In the genomic region with DNA sequence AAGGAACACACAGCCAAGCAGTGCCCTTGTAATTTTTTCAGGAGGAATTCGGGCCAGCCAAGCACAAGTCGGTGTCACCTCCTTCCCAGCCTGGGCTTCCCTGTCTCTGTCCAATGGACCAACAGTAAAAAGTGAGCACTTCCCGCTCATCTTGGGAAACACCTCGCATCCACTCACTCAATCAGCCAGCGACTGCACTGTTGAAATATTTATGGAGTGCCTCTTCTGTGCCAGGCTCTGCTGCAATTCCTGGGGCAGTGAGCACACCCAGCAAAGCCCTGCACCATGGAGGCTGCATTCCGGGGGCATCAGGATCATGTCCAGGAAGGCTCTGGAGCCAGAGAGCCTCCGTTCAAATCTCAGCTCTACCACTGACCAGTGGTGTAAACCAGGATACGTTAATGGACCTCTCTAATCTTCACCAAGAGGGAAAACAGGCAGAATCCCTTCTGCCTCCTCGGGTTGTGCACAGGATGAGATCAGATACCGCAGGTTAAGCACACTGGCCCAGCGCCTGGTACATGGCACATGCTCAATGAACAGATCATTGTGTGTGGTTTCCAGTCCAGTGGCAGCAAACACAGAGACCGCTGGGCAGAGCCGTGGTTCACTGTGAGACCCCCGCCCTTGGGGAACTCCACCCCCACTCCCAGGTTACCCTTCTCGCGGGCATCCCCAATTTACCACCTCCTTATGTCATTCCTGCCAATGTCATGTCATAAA, we compare ENCODE assay signal across 34 cellular contexts.
DNase-seq lines count a peak whose midpoint lies in the region; ATAC-seq and TF ChIP-seq lines count a peak whose summit lies in the region.
"Had no signal": no experiment of that assay in that cellular context is flagged by ENCODE, and none has a peak within 500 bp of the region (broad histone marks: within the 10 kb centered on the region; RNA-seq: fewer than 3 reads in every experiment).

No MANE protein-coding gene starts in this region.

- no peak overlapping the region for H3K4me3 Mint-ChIP-seq in activated CD4-positive, alpha-beta T cell treated with anti-CD3 and anti-CD28 coated beads, Interleukin-2, amount 10 ng/mL, durations not matched to agents 7 days and 5 days
- no peak overlapping the region for H3K4me3 Mint-ChIP-seq in neural progenitor cell
- H3K4me3 Mint-ChIP-seq: activated naive CD4-positive, alpha-beta T cell treated with anti-CD3 and anti-CD28 coated beads for 36 hours; dendritic cell treated with granulocyte-macrophage colony-stimulating factor and Interleukin-4, amounts not matched to agents 40 ng/mL and 50 ng/mL, for 4 days; mesothelial cell of epicardium; naive thymus-derived CD8-positive, alpha-beta T cell had no signal

- no peaks in the 10 kb centered on the region for H3K36me3 Mint-ChIP-seq in activated CD4-positive, alpha-beta T cell treated with anti-CD3 and anti-CD28 coated beads, Interleukin-2, amount 10 ng/mL, durations not matched to agents 7 days and 5 days (ENCODE audit: low read depth)
- H3K36me3 Mint-ChIP-seq in neural progenitor cell = peaks cover 12% of the 10 kb centered on the region
- H3K36me3 Mint-ChIP-seq: CD8-positive, alpha-beta memory T cell; mesothelial cell of epicardium; naive thymus-derived CD8-positive, alpha-beta T cell had no signal

- H3K79me2 ChIP-seq in neural progenitor cell (ENCODE audit: low read depth) = peaks cover 33% of the 10 kb centered on the region

- H3K9me3 ChIP-seq in neural progenitor cell (ENCODE audit: low read depth) = no peaks in the 10 kb centered on the region
- H3K9me3 ChIP-seq: esophagus muscularis mucosa, left ventricle myocardium inferior, pancreas, right atrium auricular region, suprapubic skin had no signal

- H3K27ac ChIP-seq in neural progenitor cell = no peak overlapping the region
- H3K27ac ChIP-seq: pancreas, right atrium auricular region, suprapubic skin had no signal

- H3K4me1 Mint-ChIP-seq in activated CD4-positive, alpha-beta T cell treated with anti-CD3 and anti-CD28 coated beads, Interleukin-2, amount 10 ng/mL, durations not matched to agents 7 days and 5 days = no peaks in the 10 kb centered on the region
- H3K4me1 Mint-ChIP-seq in neural progenitor cell = peaks cover 70% of the 10 kb centered on the region
- H3K4me1 Mint-ChIP-seq: CD8-positive, alpha-beta memory T cell; naive thymus-derived CD8-positive, alpha-beta T cell had no signal

- no peak overlapping the region for H3K9ac ChIP-seq in neural progenitor cell

- H2AFZ ChIP-seq in neural progenitor cell (replicated peaks) = no peak overlapping the region

- H4K20me1 ChIP-seq in neural progenitor cell (ENCODE audit: low read depth) = peaks cover 49% of the 10 kb centered on the region

- no peak overlapping the region for H3K4me3 ChIP-seq in neural progenitor cell
- H3K4me3 ChIP-seq: esophagus muscularis mucosa, left ventricle myocardium inferior, pancreas, right atrium auricular region, suprapubic skin had no signal

- no peak for ATAC-seq in GM18868 (IDR thresholded peaks at IDR 0.05; ENCODE audit: unreplicated experiment)
- ATAC-seq: naive thymus-derived CD8-positive, alpha-beta T cell; Panc1; pancreas had no signal

- H3K4me2 ChIP-seq in neural progenitor cell = no peak overlapping the region

- CTCF ChIA-PET in activated CD4-positive, alpha-beta T cell treated with anti-CD3 and anti-CD28 coated beads, Interleukin-2, amount 10 ng/mL, durations not matched to agents 7 days and 5 days (lab: Charles Lee) = interaction anchor here (0.6 kb wide), 1 partner anchor 30 kb away, joined by 6 read pairs; no protein-coding TSS in a partner anchor

- H3F3A ChIP-seq in neural progenitor cell (ENCODE audit: low read depth) = peaks cover 4% of the 10 kb centered on the region

- no peaks in the 10 kb centered on the region for H3K27me3 ChIP-seq in neural progenitor cell
- H3K27me3 ChIP-seq: esophagus muscularis mucosa, pancreas, right atrium auricular region, suprapubic skin had no signal

- DNase-seq in activated CD4-positive, alpha-beta T cell treated with anti-CD3 and anti-CD28 coated beads, Interleukin-2, amount 10 ng/mL, durations not matched to agents 7 days and 5 days = no peak
- no peak for DNase-seq in activated CD4-positive, alpha-beta T cell treated with anti-CD3 and anti-CD28 coated beads for 1 hour
- peak; percentile 83 for DNase-seq in astrocyte of the hippocampus (ENCODE audit: low read depth, low spot score)
- no peak for DNase-seq in neural progenitor cell (ENCODE audit: low spot score)
- no peak for DNase-seq in SIG-M5 (lab: John Stamatoyannopoulos, UW)
- DNase-seq in GM20000 (ENCODE audit: low spot score) = no peak
- no peak for DNase-seq in DMS153 (lab: John Stamatoyannopoulos, UW)
- DNase-seq: 8988T; activated CD4-positive, alpha-beta T cell treated with anti-CD3 and anti-CD28 coated beads, Interleukin-2, amount 50 U/mL, for 48 hours; activated CD4-positive, CD25-positive, alpha-beta regulatory T cell; activated naive CD4-positive, alpha-beta T cell treated with anti-CD3 and anti-CD28 coated beads for 36 hours; AML-193; CD8-positive, alpha-beta memory T cell; central memory CD4-positive, alpha-beta T cell; HCEC 1CT; IMR-90; left ventricle myocardium inferior; naive thymus-derived CD8-positive, alpha-beta T cell; NCI-H1092 treated with DMSO at 0.1 percent for 48 hours; NCI-H187; NCI-H2171; NCI-H524; pancreas; SHP77 treated with DMSO at 0.1 percent for 48 hours; stimulated activated CD4-positive, alpha-beta T cell treated with anti-CD3 and anti-CD28 coated beads, Interleukin-12 subunit alpha, Interleukin-12 subunit beta, amount 100 ng/mL, for 4 hours; stimulated activated CD4-positive, alpha-beta T cell treated with anti-CD3 and anti-CD28 coated beads, Interleukin-4, amount 100 ng/mL, for 1 hour; T1000 had no signal

- peak overlapping the region; percentile 31 for H3K27ac Mint-ChIP-seq in activated CD4-positive, alpha-beta T cell treated with anti-CD3 and anti-CD28 coated beads, Interleukin-2, amount 10 ng/mL, durations not matched to agents 7 days and 5 days
- H3K27ac Mint-ChIP-seq in neural progenitor cell = peak overlapping the region; percentile 90
- H3K27ac Mint-ChIP-seq: activated naive CD4-positive, alpha-beta T cell treated with anti-CD3 and anti-CD28 coated beads for 36 hours; CD8-positive, alpha-beta memory T cell; dendritic cell treated with granulocyte-macrophage colony-stimulating factor and Interleukin-4, amounts not matched to agents 40 ng/mL and 50 ng/mL, for 4 days; mesothelial cell of epicardium had no signal

- H3K27me3 Mint-ChIP-seq in activated CD4-positive, alpha-beta T cell treated with anti-CD3 and anti-CD28 coated beads, Interleukin-2, amount 10 ng/mL, durations not matched to agents 7 days and 5 days = no peaks in the 10 kb centered on the region
- peaks cover 6% of the 10 kb centered on the region for H3K27me3 Mint-ChIP-seq in neural progenitor cell (ENCODE audit: insufficient read depth, low read depth)
- H3K27me3 Mint-ChIP-seq: dendritic cell treated with granulocyte-macrophage colony-stimulating factor and Interleukin-4, amounts not matched to agents 40 ng/mL and 50 ng/mL, for 4 days had no signal

- no peaks in the 10 kb centered on the region for H3K9me3 Mint-ChIP-seq in activated CD4-positive, alpha-beta T cell treated with anti-CD3 and anti-CD28 coated beads, Interleukin-2, amount 10 ng/mL, durations not matched to agents 7 days and 5 days
- no peaks in the 10 kb centered on the region for H3K9me3 Mint-ChIP-seq in neural progenitor cell
- H3K9me3 Mint-ChIP-seq: activated naive CD4-positive, alpha-beta T cell treated with anti-CD3 and anti-CD28 coated beads for 36 hours; CD8-positive, alpha-beta memory T cell; dendritic cell treated with granulocyte-macrophage colony-stimulating factor and Interleukin-4, amounts not matched to agents 40 ng/mL and 50 ng/mL, for 4 days; mesothelial cell of epicardium; naive thymus-derived CD8-positive, alpha-beta T cell had no signal

- peaks cover 31% of the 10 kb centered on the region for H3K4me1 ChIP-seq in neural progenitor cell
- H3K4me1 ChIP-seq: pancreas had no signal

- H3K36me3 ChIP-seq in neural progenitor cell = no peaks in the 10 kb centered on the region
- H3K36me3 ChIP-seq: esophagus muscularis mucosa, left ventricle myocardium inferior, pancreas, right atrium auricular region, suprapubic skin had no signal

- TF ChIP-seq CTCF in neural progenitor cell (IDR thresholded peaks at IDR 0.05) (no peak), GM20000 (IDR thresholded peaks at IDR 0.05; ENCODE audit: extremely low read depth, missing control alignments) (no peak)

- POLR2A ChIA-PET in activated CD4-positive, alpha-beta T cell treated with anti-CD3 and anti-CD28 coated beads, Interleukin-2, amount 10 ng/mL, durations not matched to agents 7 days and 5 days (lab: Charles Lee) = no interaction called here
